ENCODE assay signal across 6 cellular contexts in the genomic region with DNA sequence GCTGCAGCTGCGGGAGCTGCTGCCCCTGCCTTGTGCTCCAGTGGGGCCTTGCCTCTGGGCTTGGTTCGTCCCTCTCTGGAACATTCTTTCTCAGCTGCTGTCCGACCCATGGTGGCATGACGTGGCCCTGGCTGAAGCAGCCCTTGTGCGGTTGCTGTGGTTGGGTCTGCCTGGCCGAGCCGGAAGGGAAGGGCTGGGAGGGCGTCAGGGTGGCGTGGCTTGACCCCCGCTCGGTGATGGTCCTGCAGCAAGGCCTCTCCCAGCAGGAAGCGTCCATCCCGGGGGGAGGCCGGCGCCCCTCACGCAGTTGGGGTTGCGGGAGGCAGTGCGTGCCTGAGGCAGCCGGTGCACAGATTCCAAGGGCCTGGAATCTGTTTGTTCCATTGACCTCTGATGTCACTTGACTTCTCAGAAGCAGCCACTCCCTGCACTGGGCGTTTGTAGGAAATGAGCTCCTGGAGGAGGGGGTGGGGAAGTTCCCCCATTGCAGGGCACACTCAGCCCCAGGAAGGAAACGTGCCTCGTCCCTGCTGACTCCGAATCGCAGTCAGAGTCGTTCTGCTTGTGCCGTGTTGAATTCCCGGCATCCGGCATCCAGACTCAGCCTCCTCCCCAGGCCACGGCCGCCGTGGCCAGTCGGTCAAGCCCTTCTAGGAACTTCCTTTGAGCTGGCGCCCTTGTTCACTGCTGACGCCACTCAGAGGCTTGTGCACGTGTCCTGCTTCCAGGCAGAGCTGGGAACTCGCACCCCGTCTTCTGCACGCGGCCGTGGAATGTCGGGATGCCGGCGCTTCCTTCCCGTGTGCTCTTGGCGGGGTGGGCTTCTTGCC. TPM values are rescaled to one million over a fixed set of nuclear protein-coding genes. Genes with fewer than 3 reads are reported as not detected.
DNase-seq lines count a peak whose midpoint lies in the region; ATAC-seq lines count a peak whose summit lies in the region.

No MANE protein-coding gene starts in this region.

- ATAC-seq in esophagus mucosa (peak; percentile 32), HG02588 (IDR thresholded peaks at IDR 0.05; ENCODE audit: unreplicated experiment) (no peak), HG02642 (IDR thresholded peaks at IDR 0.05; ENCODE audit: poor library complexity, unreplicated experiment) (no peak)

- no peak overlapping the region for H3K4me3 ChIP-seq in skin epidermis

- peak overlapping the region; percentile 29 to 95 (median 82) for H3K27ac ChIP-seq in skin epidermis

- DNase-seq in NOMO-1 treated with DMSO at 0.1 percent for 48 hours (lab: John Stamatoyannopoulos, UW; ENCODE audit: unreplicated experiment) (peak; percentile 42), HuH-7.5 (ENCODE audit: low spot score) (no peak)

RNA-seq across cellular contexts. Expression of gene TNFRSF6B, which starts 9.7 kb away (rescaled TPM):
- total RNA-seq in esophagus mucosa: 4.5 TPM

RNA-seq across cellular contexts. Expression of gene ARFRP1, which starts 21.1 kb away (rescaled TPM):
- 31.1 TPM for total RNA-seq in esophagus mucosa

RNA-seq across cellular contexts. Expression of gene ZGPAT, which starts 21.1 kb away (rescaled TPM):
- 11.1 TPM for total RNA-seq in esophagus mucosa

RNA-seq across cellular contexts. Expression of gene RTEL1, which starts 28.6 kb away (rescaled TPM):
- total RNA-seq in esophagus mucosa: 12.2 TPM

RNA-seq across cellular contexts. Expression of gene STMN3, which starts 33.5 kb away (rescaled TPM):
- 4.6 TPM for total RNA-seq in esophagus mucosa
